1 cellular context compared by ENCODE assay signal in the genomic region with DNA sequence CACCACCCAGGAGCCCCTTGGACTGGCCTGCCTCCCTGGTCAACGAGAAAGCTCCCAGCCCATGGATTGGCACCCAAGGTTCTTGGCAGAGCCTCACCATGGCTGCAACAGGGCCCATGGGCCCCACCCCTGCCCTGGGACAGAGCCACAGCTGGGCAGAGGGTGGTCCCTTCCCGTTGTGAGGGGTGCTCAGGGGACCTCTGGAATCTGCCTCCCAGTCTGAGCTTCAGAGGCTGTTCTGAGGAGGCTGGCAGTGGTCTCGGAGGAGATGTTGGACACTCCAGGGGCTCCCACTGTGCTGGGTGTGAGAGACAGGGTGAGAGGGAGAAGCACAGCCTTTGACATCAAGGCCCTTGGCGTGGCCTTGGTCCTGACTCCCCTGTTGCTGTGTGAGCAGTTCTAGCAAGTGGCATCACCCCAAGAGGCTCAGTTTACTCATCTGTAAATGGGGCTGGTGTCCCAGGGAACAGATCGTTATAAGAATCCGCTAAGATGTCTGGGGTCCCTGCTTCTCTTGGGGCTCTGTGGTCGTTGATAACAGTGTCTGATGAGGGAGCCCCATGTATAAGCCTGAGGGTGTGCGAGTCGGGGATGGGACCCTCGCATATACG.
TF ChIP-seq lines count a peak whose summit lies in the region.

No MANE protein-coding gene starts in this region.

TF ChIP-seq in HEK293, 187 proteins besides CTCF, POLR2A, EP300 and RAD21:
- TF ChIP-seq ZNF692 (tag by site-specific recombination; IDR thresholded peaks at IDR 0.05) (0 out of 2 replicates have a peak, but pooled peaks have one; percentile 29), ZNF114 (tag by site-specific recombination; IDR thresholded peaks at IDR 0.05) (no peak)
